2 cellular contexts compared by ENCODE assay signal in the genomic region with DNA sequence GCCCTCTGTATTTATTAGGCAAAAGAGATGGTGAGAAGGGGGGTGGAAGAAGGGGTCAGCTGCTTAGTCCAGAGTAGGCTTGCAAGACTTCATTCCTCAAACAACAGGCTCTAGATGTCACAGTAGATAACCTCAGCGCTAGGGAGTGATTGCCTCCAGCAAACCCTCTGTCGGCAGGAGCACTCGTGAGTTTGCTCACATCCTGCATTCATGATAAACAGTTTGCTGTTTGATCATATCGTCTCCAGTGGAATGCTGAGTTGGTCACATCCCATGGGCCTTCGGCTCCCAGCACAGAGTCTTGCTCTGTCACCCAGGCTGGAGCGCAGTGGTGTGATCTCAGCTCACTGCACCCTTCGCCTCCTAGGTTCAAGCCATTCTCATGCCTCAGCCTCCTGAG.
TF ChIP-seq lines count a peak whose summit lies in the region.

No MANE protein-coding gene starts in this region.

TF ChIP-seq in HEK293, 187 proteins besides CTCF, POLR2A, EP300 and RAD21:
- TF ChIP-seq ZNF138 (tag by site-specific recombination; IDR thresholded peaks at IDR 0.05; ENCODE audit: borderline replicate concordance) (no peak), ZNF660 (tag by site-specific recombination; IDR thresholded peaks at IDR 0.05) (no peak), ZNF544 (tag by site-specific recombination; IDR thresholded peaks at IDR 0.05) (peak; percentile 98)

TF ChIP-seq in K562, 482 proteins besides CTCF, POLR2A, EP300 and RAD21:
- no peak for TF ChIP-seq SAP30 (IDR thresholded peaks at IDR 0.05; ENCODE audit: borderline replicate concordance, insufficient read depth, low read depth, low read length, poor library complexity, severe bottlenecking)
- 0 out of 2 replicates have a peak, but pooled peaks have one; percentile 45 for TF ChIP-seq TRIM28 (IDR thresholded peaks at IDR 0.05)
- TF ChIP-seq SREBF1 (IDR thresholded peaks at IDR 0.05; ENCODE audit: borderline replicate concordance, low read depth, low read length) = no peak
- no peak for TF ChIP-seq TAL1 (IDR thresholded peaks at IDR 0.05)
- TF ChIP-seq ZNF134 (CRISPR knock-in tag; conservative IDR thresholded peaks at IDR 0.05) = no peak
- TF ChIP-seq, protein P1, sequence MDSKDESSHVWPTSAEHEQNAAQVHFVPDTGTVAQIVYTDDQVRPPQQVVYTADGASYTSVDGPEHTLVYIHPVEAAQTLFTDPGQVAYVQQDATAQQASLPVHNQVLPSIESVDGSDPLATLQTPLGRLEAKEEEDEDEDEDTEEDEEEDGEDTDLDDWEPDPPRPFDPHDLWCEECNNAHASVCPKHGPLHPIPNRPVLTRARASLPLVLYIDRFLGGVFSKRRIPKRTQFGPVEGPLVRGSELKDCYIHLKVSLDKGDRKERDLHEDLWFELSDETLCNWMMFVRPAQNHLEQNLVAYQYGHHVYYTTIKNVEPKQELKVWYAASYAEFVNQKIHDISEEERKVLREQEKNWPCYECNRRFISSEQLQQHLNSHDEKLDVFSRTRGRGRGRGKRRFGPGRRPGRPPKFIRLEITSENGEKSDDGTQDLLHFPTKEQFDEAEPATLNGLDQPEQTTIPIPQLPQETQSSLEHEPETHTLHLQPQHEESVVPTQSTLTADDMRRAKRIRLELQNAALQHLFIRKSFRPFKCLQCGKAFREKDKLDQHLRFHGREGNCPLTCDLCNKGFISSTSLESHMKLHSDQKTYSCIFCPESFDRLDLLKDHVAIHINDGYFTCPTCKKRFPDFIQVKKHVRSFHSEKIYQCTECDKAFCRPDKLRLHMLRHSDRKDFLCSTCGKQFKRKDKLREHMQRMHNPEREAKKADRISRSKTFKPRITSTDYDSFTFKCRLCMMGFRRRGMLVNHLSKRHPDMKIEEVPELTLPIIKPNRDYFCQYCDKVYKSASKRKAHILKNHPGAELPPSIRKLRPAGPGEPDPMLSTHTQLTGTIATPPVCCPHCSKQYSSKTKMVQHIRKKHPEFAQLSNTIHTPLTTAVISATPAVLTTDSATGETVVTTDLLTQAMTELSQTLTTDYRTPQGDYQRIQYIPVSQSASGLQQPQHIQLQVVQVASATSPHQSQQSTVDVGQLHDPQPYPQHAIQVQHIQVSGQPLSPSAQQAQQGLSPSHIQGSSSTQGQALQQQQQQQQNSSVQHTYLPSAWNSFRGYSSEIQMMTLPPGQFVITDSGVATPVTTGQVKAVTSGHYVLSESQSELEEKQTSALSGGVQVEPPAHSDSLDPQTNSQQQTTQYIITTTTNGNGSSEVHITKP (IDR thresholded peaks at IDR 0.05; ENCODE audit: partially characterized antibody) = no peak
- peak; percentile 67; the same call in 1 of the 2 replicates for TF ChIP-seq CBX5 (IDR thresholded peaks at IDR 0.05; ENCODE audit: borderline replicate concordance, low read depth)
- TF ChIP-seq, protein P2, sequence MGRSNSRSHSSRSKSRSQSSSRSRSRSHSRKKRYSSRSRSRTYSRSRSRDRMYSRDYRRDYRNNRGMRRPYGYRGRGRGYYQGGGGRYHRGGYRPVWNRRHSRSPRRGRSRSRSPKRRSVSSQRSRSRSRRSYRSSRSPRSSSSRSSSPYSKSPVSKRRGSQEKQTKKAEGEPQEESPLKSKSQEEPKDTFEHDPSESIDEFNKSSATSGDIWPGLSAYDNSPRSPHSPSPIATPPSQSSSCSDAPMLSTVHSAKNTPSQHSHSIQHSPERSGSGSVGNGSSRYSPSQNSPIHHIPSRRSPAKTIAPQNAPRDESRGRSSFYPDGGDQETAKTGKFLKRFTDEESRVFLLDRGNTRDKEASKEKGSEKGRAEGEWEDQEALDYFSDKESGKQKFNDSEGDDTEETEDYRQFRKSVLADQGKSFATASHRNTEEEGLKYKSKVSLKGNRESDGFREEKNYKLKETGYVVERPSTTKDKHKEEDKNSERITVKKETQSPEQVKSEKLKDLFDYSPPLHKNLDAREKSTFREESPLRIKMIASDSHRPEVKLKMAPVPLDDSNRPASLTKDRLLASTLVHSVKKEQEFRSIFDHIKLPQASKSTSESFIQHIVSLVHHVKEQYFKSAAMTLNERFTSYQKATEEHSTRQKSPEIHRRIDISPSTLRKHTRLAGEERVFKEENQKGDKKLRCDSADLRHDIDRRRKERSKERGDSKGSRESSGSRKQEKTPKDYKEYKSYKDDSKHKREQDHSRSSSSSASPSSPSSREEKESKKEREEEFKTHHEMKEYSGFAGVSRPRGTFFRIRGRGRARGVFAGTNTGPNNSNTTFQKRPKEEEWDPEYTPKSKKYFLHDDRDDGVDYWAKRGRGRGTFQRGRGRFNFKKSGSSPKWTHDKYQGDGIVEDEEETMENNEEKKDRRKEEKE (IDR thresholded peaks at IDR 0.05; ENCODE audit: borderline replicate concordance in 1 of 2, control insufficient read depth in 1 of 2, low read depth in 2 of 2, low read length in 1 of 2) = no peak
- no peak for TF ChIP-seq FOS (IDR thresholded peaks at IDR 0.05; ENCODE audit: extremely low read depth, insufficient read length)
- no peak for TF ChIP-seq ESRRB (CRISPR knock-in tag; IDR thresholded peaks at IDR 0.05; ENCODE audit: borderline replicate concordance)
- peak; percentile 61 for TF ChIP-seq ZFP36 (IDR thresholded peaks at IDR 0.05; ENCODE audit: low read depth, low read length, partially characterized antibody)
